ENCODE assay signal across 8 cellular contexts in genomic region chr2:43178055-43178598, GRCh38. TPM values are rescaled to one million over a fixed set of nuclear protein-coding genes. Genes with fewer than 3 reads are reported as not detected.
DNase-seq lines count a peak whose midpoint lies in the region; ATAC-seq and TF ChIP-seq lines count a peak whose summit lies in the region.

No MANE protein-coding gene starts in this region.

- H3K36me3 ChIP-seq in ACC112 (ENCODE audit: insufficient read depth, low read length) = no peaks in the 10 kb centered on the region
- H3K36me3 ChIP-seq in MM.1S (replicated peaks; ENCODE audit: insufficient read depth, low read length) = no peaks in the 10 kb centered on the region
- no peaks in the 10 kb centered on the region for H3K36me3 ChIP-seq in effector memory CD4-positive, alpha-beta T cell (ENCODE audit: control insufficient read depth, insufficient read depth, low read length)
- H3K36me3 ChIP-seq in naive thymus-derived CD4-positive, alpha-beta T cell (ENCODE audit: control insufficient read depth in 2 of 3, insufficient read depth in 3 of 3, low read length in 3 of 3) = no peaks in the 10 kb centered on the region

- no peak for ATAC-seq in naive thymus-derived CD4-positive, alpha-beta T cell
- ATAC-seq in GM21737 (IDR thresholded peaks at IDR 0.05; ENCODE audit: unreplicated experiment) (no peak), GM18858 (IDR thresholded peaks at IDR 0.05; ENCODE audit: unreplicated experiment) (no peak)

- intact Hi-C loops in naive thymus-derived CD4-positive, alpha-beta T cell (cut with micrococcal nuclease) = no loop called here

- peaks cover 0 to 14% (median 2%) of the 10 kb centered on the region in 11 donors for H3K9me3 Mint-ChIP-seq in naive thymus-derived CD4-positive, alpha-beta T cell

- H3K4me1 ChIP-seq in ACC112 (ENCODE audit: control insufficient read depth, insufficient read depth, low read length, unreplicated experiment) = peaks cover 16% of the 10 kb centered on the region
- H3K4me1 ChIP-seq in MM.1S (ENCODE audit: low read length) = peaks cover 42% of the 10 kb centered on the region
- peaks cover 63% of the 10 kb centered on the region for H3K4me1 ChIP-seq in effector memory CD4-positive, alpha-beta T cell (ENCODE audit: control insufficient read depth, insufficient read depth, low read length, poor library complexity, severe bottlenecking)
- H3K4me1 ChIP-seq in naive thymus-derived CD4-positive, alpha-beta T cell (ENCODE audit: control insufficient read depth in 2 of 2, insufficient read depth in 2 of 2, low read length in 2 of 2) = peaks cover 57 to 73% of the 10 kb centered on the region in 2 donors

- H3K9me2 ChIP-seq in MM.1S (replicated peaks; ENCODE audit: insufficient read depth, low read length) = no peaks in the 10 kb centered on the region

- no peaks in the 10 kb centered on the region for H4K20me1 ChIP-seq in MM.1S (ENCODE audit: insufficient read depth, low read length)

- CTCF ChIA-PET in naive thymus-derived CD4-positive, alpha-beta T cell (lab: Charles Lee) = interaction anchor here (0.7 to 12.5 kb wide), 10 partner anchors 8 to 51 kb away, joined by 3 to 210 read pairs (median 5); no protein-coding TSS in a partner anchor

- TF ChIP-seq CTCF in MM.1S (IDR thresholded peaks at IDR 0.05; ENCODE audit: low read length) = no peak

- H3K27me3 ChIP-seq in ACC112 (ENCODE audit: insufficient read depth, low read length) (no peaks in the 10 kb centered on the region), MM.1S (replicated peaks; ENCODE audit: insufficient read depth, low read length) (no peaks in the 10 kb centered on the region)
- no peaks in the 10 kb centered on the region for H3K27me3 ChIP-seq in effector memory CD4-positive, alpha-beta T cell (replicated peaks; ENCODE audit: control insufficient read depth, insufficient read depth, low read length, poor library complexity, severe bottlenecking)
- no peaks in the 10 kb centered on the region for H3K27me3 ChIP-seq in naive thymus-derived CD4-positive, alpha-beta T cell (ENCODE audit: control insufficient read depth in 2 of 2, insufficient read depth in 2 of 2, low read length in 2 of 2)

- H3K4me3 Mint-ChIP-seq in naive thymus-derived CD4-positive, alpha-beta T cell = peak overlapping the region; percentile 25 to 79 (median 70)

- H3K27ac Mint-ChIP-seq in naive thymus-derived CD4-positive, alpha-beta T cell = peak overlapping the region; percentile 94 to 99 (median 97)

- POLR2A ChIA-PET in naive thymus-derived CD4-positive, alpha-beta T cell (lab: Charles Lee) = interaction anchor here (0.6 to 43.2 kb wide), 9 partner anchors 8 to 427 kb away, joined by 3 to 1899 read pairs (median 37); partner anchors contain the start of gene ZFP36L2

- DNase-seq in MM.1S (no peak), DMS153 (lab: John Stamatoyannopoulos, UW) (no peak)
- DNase-seq in effector memory CD4-positive, alpha-beta T cell = no peak
- DNase-seq in naive thymus-derived CD4-positive, alpha-beta T cell = no peak
- DNase-seq in stimulated activated CD4-positive, alpha-beta T cell treated with anti-CD3 and anti-CD28 coated beads, Interleukin-15, amount 100 ng/mL, for 24 hours = no peak

- H2AFZ ChIP-seq in ACC112 (ENCODE audit: low read length, unreplicated experiment) = peak overlapping the region; percentile 62
- H2AFZ ChIP-seq in MM.1S (ENCODE audit: low read length) = peak overlapping the region; percentile 64; the same call in 1 of the 2 replicates

- H3K27me3 Mint-ChIP-seq in naive thymus-derived CD4-positive, alpha-beta T cell = no peaks in the 10 kb centered on the region

- peak overlapping the region; percentile 74 for H3K27ac ChIP-seq in ACC112 (ENCODE audit: low read depth, low read length)
- peak overlapping the region; percentile 64; the same call in 1 of the 2 replicates for H3K27ac ChIP-seq in MM.1S (ENCODE audit: low read length)
- H3K27ac ChIP-seq in effector memory CD4-positive, alpha-beta T cell (ENCODE audit: insufficient read depth, low read length, poor library complexity, severe bottlenecking) = peak overlapping the region; percentile 68
- H3K27ac ChIP-seq in naive thymus-derived CD4-positive, alpha-beta T cell (ENCODE audit: low read depth, low read length) = peak overlapping the region; percentile 66

- H3K4me2 ChIP-seq in MM.1S (ENCODE audit: low read depth, low read length) = peak overlapping the region; percentile 64; the same call in 1 of the 2 replicates

- H3K4me3 ChIP-seq in ACC112 (ENCODE audit: low read depth, low read length) (no peak overlapping the region), MM.1S (ENCODE audit: low read length) (no peak overlapping the region)
- no peak overlapping the region for H3K4me3 ChIP-seq in effector memory CD4-positive, alpha-beta T cell (ENCODE audit: insufficient read depth, low read depth, low read length, poor library complexity, severe bottlenecking)
- peak overlapping the region; percentile 17 for H3K4me3 ChIP-seq in naive thymus-derived CD4-positive, alpha-beta T cell (ENCODE audit: low read length)

- peaks cover 55 to 81% (median 76%) of the 10 kb centered on the region in 7 donors for H3K4me1 Mint-ChIP-seq in naive thymus-derived CD4-positive, alpha-beta T cell

- peak overlapping the region; percentile 49; the same call in 1 of the 2 replicates for H3K9ac ChIP-seq in MM.1S (ENCODE audit: low read length)

- H3K9me3 ChIP-seq in MM.1S (replicated peaks; ENCODE audit: insufficient read depth, low read length) = no peaks in the 10 kb centered on the region
- no peaks in the 10 kb centered on the region for H3K9me3 ChIP-seq in effector memory CD4-positive, alpha-beta T cell (ENCODE audit: control insufficient read depth, low read length)
- H3K9me3 ChIP-seq in naive thymus-derived CD4-positive, alpha-beta T cell (ENCODE audit: control insufficient read depth in 2 of 3, low read length in 3 of 3) = peaks cover 0 to 5% (median 0%) of the 10 kb centered on the region in 3 experiments

- peaks cover 19% of the 10 kb centered on the region; the same call in 1 of the 2 replicates for H3F3A ChIP-seq in MM.1S (ENCODE audit: insufficient read depth, low read length)

- H3K79me2 ChIP-seq in ACC112 (ENCODE audit: control insufficient read depth, insufficient read depth, low read length, unreplicated experiment) (no peaks in the 10 kb centered on the region), MM.1S (ENCODE audit: low read length) (no peaks in the 10 kb centered on the region)

- peaks cover 6 to 11% (median 9%) of the 10 kb centered on the region in 5 donors for H3K36me3 Mint-ChIP-seq in naive thymus-derived CD4-positive, alpha-beta T cell

RNA-seq across cellular contexts. Expression of gene ZFP36L2, which starts 48.3 kb away (rescaled TPM):
- total RNA-seq in naive thymus-derived CD4-positive, alpha-beta T cell = 100 to 1,000 TPM; 231 to 747 (median 389) TPM
- 100 to 1,000 TPM; 252 to 411 TPM for polyA plus RNA-seq in naive thymus-derived CD4-positive, alpha-beta T cell
